Comparison of ENCODE assay signal across 9 cellular contexts in genomic region chr11:57499983-57500461, GRCh38. TPM values are rescaled to one million over a fixed set of nuclear protein-coding genes. Genes with fewer than 3 reads are reported as not detected.
DNase-seq lines count a peak whose midpoint lies in the region; ATAC-seq and TF ChIP-seq lines count a peak whose summit lies in the region.
"Had no signal": no experiment of that assay in that cellular context is flagged by ENCODE, and none has a peak within 500 bp of the region (broad histone marks: within the 10 kb centered on the region; RNA-seq: fewer than 3 reads in every experiment).

No MANE protein-coding gene starts in this region.

- peak overlapping the region; percentile 32 for H3K4me3 ChIP-seq in astrocyte of the cerebellum (ENCODE audit: low read depth, low read length)
- peak overlapping the region in 1 of 3 donors; percentile 33 for H3K4me3 ChIP-seq in right lobe of liver
- H3K4me3 ChIP-seq in thyroid gland (replicated peaks in 1 of 3) = no peak overlapping the region

- DNase-seq in NCI-H510A treated with DMSO at 0.1 percent for 48 hours (lab: John Stamatoyannopoulos, UW) (peak; percentile 32), NCI-H510A (lab: John Stamatoyannopoulos, UW) (no peak), astrocyte of the cerebellum (ENCODE audit: low read depth) (no peak), right lobe of liver (no peak), thyroid gland (no peak), GM13977 (ENCODE audit: low spot score) (no peak), anterior cingulate cortex (lab: John Stamatoyannopoulos, UW) (no peak)
- DNase-seq in activated T-helper 2 cell treated with anti-CD3 and anti-CD28 coated beads, Interferon-gamma antibody, Interleukin-2, Interleukin-4, amounts not matched to agents 10 μg/mL and 5 μg/mL and 100 μg/mL, durations not matched to agents 14 hours and 24 hours and 36 hours (ENCODE audit: low spot score) = no peak

- H3K27ac Mint-ChIP-seq in activated T-helper 2 cell treated with anti-CD3 and anti-CD28 coated beads, Interferon-gamma antibody, Interleukin-2, Interleukin-4, amounts not matched to agents 10 μg/mL and 5 μg/mL and 100 μg/mL, durations not matched to agents 14 hours and 24 hours and 36 hours = no peak overlapping the region

- intact Hi-C loops in right lobe of liver (cut with DNase I) (no loop called here), thyroid gland (cut with DNase I) (no loop called here)
- intact Hi-C loops in activated T-helper 2 cell treated with anti-CD3 and anti-CD28 coated beads, Interferon-gamma antibody, Interleukin-2, Interleukin-4, amounts not matched to agents 10 μg/mL and 5 μg/mL and 100 μg/mL, durations not matched to agents 14 hours and 24 hours and 36 hours (cut with micrococcal nuclease) = loop anchor here (1.0 kb wide), 1 partner anchor 14 kb away; no protein-coding TSS in a partner anchor

- no peaks in the 10 kb centered on the region for H3K9me3 ChIP-seq in right lobe of liver
- H3K9me3 ChIP-seq in thyroid gland = no peaks in the 10 kb centered on the region

- peaks cover 0 to 95% (median 48%) of the 10 kb centered on the region in 4 donors for H3K4me1 ChIP-seq in right lobe of liver
- H3K4me1 ChIP-seq in thyroid gland = peaks cover 19 to 42% of the 10 kb centered on the region in 2 donors

- 33% methylated on average over 12 of the region's 12 CpGs for WGBS in right lobe of liver (ENCODE audit: insufficient coverage, low coverage, low lambda C conversion rate, missing lambda C conversion rate)
- WGBS in thyroid gland, 2 donors = 40 to 44% methylated on average over 12 of the region's 12 CpGs

- H3K27me3 ChIP-seq in right lobe of liver (no peaks in the 10 kb centered on the region), thyroid gland (no peaks in the 10 kb centered on the region)

- in situ Hi-C loops in astrocyte of the cerebellum (cut with HindIII; ENCODE audit: low sequenced_read_pairs) (no loop called here), GM13977 (cut with MboI; ENCODE audit: low pct_unique_long_range_greater_than_20kb, low sequenced_read_pairs, unreplicated experiment) (loop anchor here (25.0 kb wide), 1 partner anchor 138 kb away; no protein-coding TSS in a partner anchor)

- peaks cover 0 to 18% (median 10%) of the 10 kb centered on the region in 4 donors for H3K36me3 ChIP-seq in right lobe of liver
- no peaks in the 10 kb centered on the region for H3K36me3 ChIP-seq in thyroid gland

- peaks cover 26% of the 10 kb centered on the region for H3K36me3 Mint-ChIP-seq in activated T-helper 2 cell treated with anti-CD3 and anti-CD28 coated beads, Interferon-gamma antibody, Interleukin-2, Interleukin-4, amounts not matched to agents 10 μg/mL and 5 μg/mL and 100 μg/mL, durations not matched to agents 14 hours and 24 hours and 36 hours (ENCODE audit: low read depth)

- no peaks in the 10 kb centered on the region for H3K27me3 Mint-ChIP-seq in activated T-helper 2 cell treated with anti-CD3 and anti-CD28 coated beads, Interferon-gamma antibody, Interleukin-2, Interleukin-4, amounts not matched to agents 10 μg/mL and 5 μg/mL and 100 μg/mL, durations not matched to agents 14 hours and 24 hours and 36 hours (ENCODE audit: low read depth)

- H3K9me3 Mint-ChIP-seq in activated T-helper 2 cell treated with anti-CD3 and anti-CD28 coated beads, Interferon-gamma antibody, Interleukin-2, Interleukin-4, amounts not matched to agents 10 μg/mL and 5 μg/mL and 100 μg/mL, durations not matched to agents 14 hours and 24 hours and 36 hours = no peaks in the 10 kb centered on the region

- H3K4me3 Mint-ChIP-seq in activated T-helper 2 cell treated with anti-CD3 and anti-CD28 coated beads, Interferon-gamma antibody, Interleukin-2, Interleukin-4, amounts not matched to agents 10 μg/mL and 5 μg/mL and 100 μg/mL, durations not matched to agents 14 hours and 24 hours and 36 hours (ENCODE audit: low read depth) = no peak overlapping the region

- TF ChIP-seq CTCF in astrocyte of the cerebellum (IDR thresholded peaks at IDR 0.05; ENCODE audit: low read depth, low read length, missing control alignments) = no peak
- TF ChIP-seq CTCF in right lobe of liver (IDR thresholded peaks at IDR 0.05) = no peak
- no peak for TF ChIP-seq CTCF in thyroid gland (IDR thresholded peaks at IDR 0.05)
- no peak for TF ChIP-seq CTCF in GM13977 (IDR thresholded peaks at IDR 0.05; ENCODE audit: extremely low read depth, insufficient read depth, missing control alignments)

- H3K27ac ChIP-seq in right lobe of liver (peak overlapping the region; percentile 65 to 95 (median 86)), thyroid gland (peak overlapping the region; percentile 72 to 91 (median 85))

- TF ChIP-seq POLR2A in right lobe of liver (IDR thresholded peaks at IDR 0.05) = no peak
- TF ChIP-seq POLR2A in thyroid gland (IDR thresholded peaks at IDR 0.05) = no peak

- peak in 3 of 4 donors; percentile 12 to 42 (median 24) for ATAC-seq in right lobe of liver

- H3K4me1 Mint-ChIP-seq in activated T-helper 2 cell treated with anti-CD3 and anti-CD28 coated beads, Interferon-gamma antibody, Interleukin-2, Interleukin-4, amounts not matched to agents 10 μg/mL and 5 μg/mL and 100 μg/mL, durations not matched to agents 14 hours and 24 hours and 36 hours (ENCODE audit: low read depth) = no peaks in the 10 kb centered on the region

RNA-seq across cellular contexts. Expression of gene SLC43A1, which starts 15.5 kb away (rescaled TPM):
- total RNA-seq in right lobe of liver (100 to 1,000 TPM in 3 of 6 experiments, 10 to 100 TPM in 3; 38.9 to 173 (median 106) TPM), thyroid gland (10 to 100 TPM; 20.3 to 64.1 (median 28.8) TPM)
- 27.6 and 30.9 TPM in 2 replicates for total RNA-seq in activated T-helper 2 cell treated with anti-CD3 and anti-CD28 coated beads, Interferon-gamma antibody, Interleukin-2, Interleukin-4, amounts not matched to agents 10 μg/mL and 5 μg/mL and 100 μg/mL, durations not matched to agents 14 hours and 24 hours and 36 hours

RNA-seq across cellular contexts. Expression of gene TIMM10, which starts 30.5 kb away (rescaled TPM):
- total RNA-seq in right lobe of liver = 10 to 100 TPM; 19.6 to 48.5 (median 39.0) TPM
- total RNA-seq in thyroid gland = 10 to 100 TPM; 29.8 to 43.7 (median 37.4) TPM
- total RNA-seq in activated T-helper 2 cell treated with anti-CD3 and anti-CD28 coated beads, Interferon-gamma antibody, Interleukin-2, Interleukin-4, amounts not matched to agents 10 μg/mL and 5 μg/mL and 100 μg/mL, durations not matched to agents 14 hours and 24 hours and 36 hours = 76.9 and 90.0 TPM in 2 replicates

RNA-seq across cellular contexts. Expression of gene SMTNL1, which starts 37.4 kb away (rescaled TPM):
- total RNA-seq in right lobe of liver = not detected
- total RNA-seq in thyroid gland = not detected
- not detected in 2 replicates for total RNA-seq in activated T-helper 2 cell treated with anti-CD3 and anti-CD28 coated beads, Interferon-gamma antibody, Interleukin-2, Interleukin-4, amounts not matched to agents 10 μg/mL and 5 μg/mL and 100 μg/mL, durations not matched to agents 14 hours and 24 hours and 36 hours
- total RNA-seq: dermis microvascular lymphatic vessel endothelial cell had no signal

RNA-seq across cellular contexts. Expression of gene RTN4RL2, which starts 39.7 kb away (rescaled TPM):
- total RNA-seq in right lobe of liver (10 to 100 TPM; 12.5 to 54.4 (median 18.6) TPM), thyroid gland (10 to 100 TPM; 11.2 to 27.6 (median 17.1) TPM)
- 0.18 TPM in 1 of 2 replicates, not detected in the other for total RNA-seq in activated T-helper 2 cell treated with anti-CD3 and anti-CD28 coated beads, Interferon-gamma antibody, Interleukin-2, Interleukin-4, amounts not matched to agents 10 μg/mL and 5 μg/mL and 100 μg/mL, durations not matched to agents 14 hours and 24 hours and 36 hours
- total RNA-seq: dermis microvascular lymphatic vessel endothelial cell had no signal
